In genomic region chr20:18428490-18429173, GRCh38 we compare ENCODE assay signal across 1 cellular context.
TF ChIP-seq lines count a peak whose summit lies in the region.

No MANE protein-coding gene starts in this region.

TF ChIP-seq in SK-N-SH treated with all-trans-retinoic acid at 6 μM for 48 hours, 23 proteins besides CTCF, POLR2A, EP300 and RAD21 (continued from another document):
- TF ChIP-seq CREB5 (CRISPR knock-in tag; IDR thresholded peaks at IDR 0.05; ENCODE audit: low read depth): no peak
- TF ChIP-seq ISL1 (CRISPR knock-in tag; IDR thresholded peaks at IDR 0.05): no peak
- no peak for TF ChIP-seq ZNF70 (CRISPR knock-in tag; IDR thresholded peaks at IDR 0.05)
